ENCODE assay signal across 14 cellular contexts in genomic region chr12:116969615-116970575, GRCh38. TPM values are rescaled to one million over a fixed set of nuclear protein-coding genes. Genes with fewer than 3 reads are reported as not detected.
A peak's percentile ranks its signal among the peaks of the same experiment; 100 is the strongest.
DNase-seq lines count a peak whose midpoint lies in the region; ATAC-seq and TF ChIP-seq lines count a peak whose summit lies in the region.
"Had no signal": no experiment of that assay in that cellular context is flagged by ENCODE, and none has a peak within 500 bp of the region (broad histone marks: within the 10 kb centered on the region; RNA-seq: fewer than 3 reads in every experiment).

No MANE protein-coding gene starts in this region.

- H3K36me3 ChIP-seq in SK-N-SH (replicated peaks in 1 of 2; ENCODE audit: control insufficient read depth in 1 of 2, insufficient read depth in 2 of 2, low read length in 1 of 2) (peaks cover 43 to 49% of the 10 kb centered on the region in 2 experiments), smooth muscle cell (ENCODE audit: low read depth) (peaks cover 18% of the 10 kb centered on the region)

- CTCF ChIA-PET in SK-N-SH (lab: Yijun Ruan, JAX), result interaction anchor here (1.0 to 1.7 kb wide), 5 partner anchors 10 to 34 kb away, joined by 3 to 6 read pairs (median 3); no protein-coding TSS in a partner anchor

- H3K36me3 Mint-ChIP-seq in glutamatergic neuron (ENCODE audit: unreplicated experiment), result no peaks in the 10 kb centered on the region

- no peak for ATAC-seq in HG02938 (IDR thresholded peaks at IDR 0.05; ENCODE audit: unreplicated experiment)
- ATAC-seq: upper lobe of right lung, WTC11 had no signal

- H3K79me2 ChIP-seq in SK-N-SH (ENCODE audit: insufficient read depth), result peaks cover 13% of the 10 kb centered on the region
- H3K79me2 ChIP-seq in smooth muscle cell (ENCODE audit: low read depth), result no peaks in the 10 kb centered on the region

- POLR2A ChIA-PET in SK-N-SH (lab: Yijun Ruan, JAX), result no interaction called here

- H4K20me1 ChIP-seq in SK-N-SH (ENCODE audit: insufficient read depth) (peaks cover 3% of the 10 kb centered on the region; the same call in 1 of the 2 replicates), smooth muscle cell (ENCODE audit: low read depth) (peaks cover 54% of the 10 kb centered on the region)

- 44% methylated on average over 30 of the region's 30 CpGs for WGBS in SK-N-SH (ENCODE audit: low lambda C conversion rate)
- WGBS in smooth muscle cell (ENCODE audit: low lambda C conversion rate), result 88% methylated on average over 30 of the region's 30 CpGs

- H3K4me3 ChIP-seq in SK-N-SH (ENCODE audit: low read depth in 2 of 2, low read length in 1 of 2) (peak overlapping the region in 1 of 2 experiments; percentile 18; a peak in 2 of 4 replicates), smooth muscle cell (no peak overlapping the region)
- H3K4me3 ChIP-seq: upper lobe of right lung had no signal

- H3K27me3 ChIP-seq in SK-N-SH (ENCODE audit: insufficient read depth) (no peaks in the 10 kb centered on the region), smooth muscle cell (ENCODE audit: low read depth) (no peaks in the 10 kb centered on the region)
- H3K27me3 ChIP-seq: upper lobe of right lung had no signal

- H3F3A ChIP-seq in SK-N-SH (replicated peaks; ENCODE audit: insufficient read depth) (peaks cover 5% of the 10 kb centered on the region), smooth muscle cell (ENCODE audit: low read depth) (no peaks in the 10 kb centered on the region)

- no peak overlapping the region for H3K9ac ChIP-seq in SK-N-SH
- H3K9ac ChIP-seq in smooth muscle cell (ENCODE audit: low read depth), result no peak overlapping the region

- H2AFZ ChIP-seq in SK-N-SH (ENCODE audit: low read depth), result no peak overlapping the region
- no peak overlapping the region for H2AFZ ChIP-seq in smooth muscle cell (ENCODE audit: low read depth)

- peaks cover 0 to 34% of the 10 kb centered on the region in 2 experiments; a peak in 2 of 4 replicates for H3K4me1 ChIP-seq in SK-N-SH (ENCODE audit: control insufficient read depth in 1 of 2, insufficient read depth in 2 of 2, low read depth in 1 of 2, low read length in 1 of 2)
- H3K4me1 ChIP-seq in smooth muscle cell (ENCODE audit: low read depth), result no peaks in the 10 kb centered on the region
- H3K4me1 ChIP-seq: upper lobe of right lung had no signal

- H3K4me1 Mint-ChIP-seq in glutamatergic neuron (ENCODE audit: low read depth, unreplicated experiment), result peaks cover 23% of the 10 kb centered on the region

- H3K9me3 Mint-ChIP-seq in glutamatergic neuron (ENCODE audit: unreplicated experiment), result no peaks in the 10 kb centered on the region
- H3K9me3 Mint-ChIP-seq: WTC11 had no signal

- peak; percentile 5; the same call in 1 of the 2 replicates for TF ChIP-seq RAD21 in SK-N-SH (IDR thresholded peaks at IDR 0.05; ENCODE audit: low read length)

- H3K27ac ChIP-seq in SK-N-SH (ENCODE audit: low read depth in 2 of 2, low read length in 1 of 2) (peak overlapping the region; percentile 17 to 97; a peak in 3 of 4 replicates), smooth muscle cell (ENCODE audit: low read depth) (no peak overlapping the region)
- H3K27ac ChIP-seq: 22Rv1, upper lobe of right lung had no signal

- no peaks in the 10 kb centered on the region for H3K9me3 ChIP-seq in SK-N-SH
- no peaks in the 10 kb centered on the region for H3K9me3 ChIP-seq in smooth muscle cell (replicated peaks; ENCODE audit: low read depth)
- H3K9me3 ChIP-seq: upper lobe of right lung had no signal

- peak overlapping the region; percentile 62 for H3K27ac Mint-ChIP-seq in glutamatergic neuron (ENCODE audit: unreplicated experiment)

- peak; percentile 8 for DNase-seq in DMS79 treated with DMSO at 0.1 percent for 48 hours (lab: John Stamatoyannopoulos, UW)
- no peak for DNase-seq in DMS79 (lab: John Stamatoyannopoulos, UW)
- peak; percentile 78 for DNase-seq in SK-N-SH
- peak; percentile 43 for DNase-seq in glutamatergic neuron
- DNase-seq in retina, result peak; percentile 47
- DNase-seq in COR-L47 (lab: John Stamatoyannopoulos, UW), result no peak
- no peak for DNase-seq in smooth muscle cell (lab: John Stamatoyannopoulos, UW; ENCODE audit: unreplicated experiment)
- DNase-seq: effector CD8-positive, alpha-beta T cell; mammary epithelial cell; stimulated activated CD8-positive, alpha-beta memory T cell treated with anti-CD3 and anti-CD28 coated beads, Interleukin-4, amount 100 ng/mL, for 48 hours; upper lobe of right lung had no signal

- H3K4me2 ChIP-seq in SK-N-SH, result 0 out of 2 replicates have a peak overlapping the region, but pooled peaks have one; percentile 29
- no peak overlapping the region for H3K4me2 ChIP-seq in smooth muscle cell

- TF ChIP-seq CTCF in SK-N-SH (IDR thresholded peaks at IDR 0.05) (no peak), glutamatergic neuron (IDR thresholded peaks at IDR 0.05; ENCODE audit: partially characterized antibody, unreplicated experiment) (no peak), smooth muscle cell (IDR thresholded peaks at IDR 0.05; ENCODE audit: borderline replicate concordance, insufficient read depth, poor library complexity, severe bottlenecking) (no peak)

- no peaks in the 10 kb centered on the region for H3K27me3 Mint-ChIP-seq in glutamatergic neuron (ENCODE audit: unreplicated experiment)

- TF ChIP-seq EP300 in SK-N-SH (IDR thresholded peaks at IDR 0.05; ENCODE audit: borderline replicate concordance in 1 of 2, low read depth in 1 of 2, low read length in 1 of 2), result peak; percentile 28 to 95; a peak in 3 of 4 replicates

- no peaks in the 10 kb centered on the region for H3K9me2 ChIP-seq in SK-N-SH

- H3K4me3 Mint-ChIP-seq in glutamatergic neuron (ENCODE audit: unreplicated experiment), result peak overlapping the region; percentile 50
- H3K4me3 Mint-ChIP-seq: WTC11 had no signal

TF ChIP-seq in SK-N-SH, 30 proteins besides CTCF, POLR2A, EP300 and RAD21 (continues in another document):
- TF ChIP-seq TEAD4 (IDR thresholded peaks at IDR 0.05; ENCODE audit: borderline replicate concordance, insufficient read depth) (peak; percentile 76), MAX (IDR thresholded peaks at IDR 0.05; ENCODE audit: low read depth) (peak; percentile 69), IRF3 (IDR thresholded peaks at IDR 0.05; ENCODE audit: low read depth, low read length) (no peak), SIN3A (IDR thresholded peaks at IDR 0.05; ENCODE audit: borderline replicate concordance, low read depth, low read length) (peak; percentile 42; the same call in 1 of the 2 replicates), GATA2 (CRISPR knock-in tag; IDR thresholded peaks at IDR 0.05) (peak; percentile 94), TCF12 (IDR thresholded peaks at IDR 0.05) (peak; percentile 88), FOXJ3 (CRISPR knock-in tag; IDR thresholded peaks at IDR 0.05) (peak; percentile 99), TAF1 (IDR thresholded peaks at IDR 0.05; ENCODE audit: borderline replicate concordance, low read depth, low read length) (no peak), USF2 (IDR thresholded peaks at IDR 0.05; ENCODE audit: borderline replicate concordance, low read depth, low read length) (no peak), RCOR1 (IDR thresholded peaks at IDR 0.05; ENCODE audit: low read length) (peak; percentile 99), POLR2AphosphoS5 (IDR thresholded peaks at IDR 0.05; ENCODE audit: low read depth, low read length) (peak; percentile 71)

RNA-seq across cellular contexts. Expression of gene FBXW8, which starts 59.1 kb away (rescaled TPM):
- polyA plus RNA-seq in SK-N-SH (2012; rRNA removed), result 15.6 and 17.6 TPM in 2 replicates
- 10.5 and 14.1 TPM in 2 replicates for polyA plus RNA-seq in SK-N-SH (2012; cell fraction: cytosol; rRNA removed)
- 24.0 and 34.1 TPM in 2 replicates for polyA plus RNA-seq in SK-N-SH (2012; cell fraction: nucleus; rRNA removed)
- 16.2 TPM for total RNA-seq in glutamatergic neuron (ENCODE audit: unreplicated experiment)
- 13.4 and 18.3 TPM in 2 replicates for total RNA-seq in smooth muscle cell
- polyA plus RNA-seq in smooth muscle cell, result 14.3 and 16.9 TPM in 2 replicates

Comparison
In these comparisons a context has a peak if more than half of its experiments do, and no peak if none do; other contexts are left out.
1. DNase-seq: peak in DMS79 treated with DMSO at 0.1 percent for 48 hours (single experiment), SK-N-SH (single experiment), glutamatergic neuron (single experiment) and retina (single experiment); none in DMS79 (single experiment), COR-L47 (single experiment) and smooth muscle cell (single experiment).